Comparison of ENCODE assay signal across 9 cellular contexts in genomic region chr6:11143394-11144371, GRCh38. TPM values are rescaled to one million over a fixed set of nuclear protein-coding genes. Genes with fewer than 3 reads are reported as not detected.
DNase-seq lines count a peak whose midpoint lies in the region; ATAC-seq, FAIRE-seq and TF ChIP-seq lines count a peak whose summit lies in the region.
"Had no signal": no experiment of that assay in that cellular context is flagged by ENCODE, and none has a peak within 500 bp of the region (broad histone marks: within the 10 kb centered on the region; RNA-seq: fewer than 3 reads in every experiment).

No MANE protein-coding gene starts in this region.

- TF ChIP-seq EP300 in HepG2 (IDR thresholded peaks at IDR 0.05; ENCODE audit: low read depth in 2 of 2, low read length in 2 of 2): peak; percentile 34 to 68; a peak in 2 of 4 replicates
- peak; percentile 77; the same call in 1 of the 2 replicates for TF ChIP-seq EP300 in HepG2 (CRISPR knock-in tag; IDR thresholded peaks at IDR 0.05; ENCODE audit: borderline replicate concordance)

- H3K4me2 ChIP-seq in HepG2 (ENCODE audit: low read depth, low read length): peak overlapping the region; percentile 41
- no peak overlapping the region for H3K4me2 ChIP-seq in MM.1S (ENCODE audit: low read depth, low read length)

- WGBS in HepG2 (ENCODE audit: low lambda C conversion rate): 36% methylated on average over 10 of the region's 10 CpGs

- TF ChIP-seq POLR2A in HepG2 (IDR thresholded peaks at IDR 0.05; ENCODE audit: insufficient read depth in 1 of 2, low read depth in 2 of 2, low read length in 2 of 2): no peak

- H3K4me3 ChIP-seq in HepG2 (replicated peaks in 1 of 3; ENCODE audit: insufficient read depth in 1 of 3, low read depth in 2 of 3, low read length in 3 of 3) (no peak overlapping the region), MM.1S (ENCODE audit: low read length) (no peak overlapping the region)

- TF ChIP-seq CTCF in HepG2 (CRISPR knock-in tag; IDR thresholded peaks at IDR 0.05): peak; percentile 19; the same call in 1 of the 2 replicates
- no peak for TF ChIP-seq CTCF in MM.1S (IDR thresholded peaks at IDR 0.05; ENCODE audit: low read length)

- H3K9ac ChIP-seq in HepG2 (ENCODE audit: insufficient read depth, low read depth, low read length) (no peak overlapping the region), MM.1S (ENCODE audit: low read length) (no peak overlapping the region)

- H3F3A ChIP-seq in MM.1S (ENCODE audit: insufficient read depth, low read length): no peaks in the 10 kb centered on the region

- no peaks in the 10 kb centered on the region for H3K9me2 ChIP-seq in MM.1S (replicated peaks; ENCODE audit: insufficient read depth, low read length)

- in situ Hi-C loops in HepG2 (cut with HindIII; ENCODE audit: extremely low pct_ligation_motif_present, low pct_unique_long_range_greater_than_20kb): loop anchor here (5.0 kb wide), 2 partner anchors 354 to 429 kb away; no protein-coding TSS in a partner anchor

- peak; percentile 81 for FAIRE-seq in HepG2 (lab: Jason Lieb, UNC)

- no peaks in the 10 kb centered on the region for H3K27me3 ChIP-seq in HepG2 (ENCODE audit: control insufficient read depth in 1 of 2, insufficient read depth in 2 of 2, low read length in 2 of 2)
- H3K27me3 ChIP-seq in MM.1S (replicated peaks; ENCODE audit: insufficient read depth, low read length): no peaks in the 10 kb centered on the region

- H2AFZ ChIP-seq in HepG2 (ENCODE audit: low read length): no peak overlapping the region
- H2AFZ ChIP-seq in MM.1S (ENCODE audit: low read length): no peak overlapping the region

- POLR2A ChIA-PET in HepG2 (lab: Yijun Ruan, JAX): no interaction called here

- peak; percentile 35 for DNase-seq in 8988T
- DNase-seq in HT-29 (ENCODE audit: low spot score): peak; percentile 75
- peak; percentile 96 for DNase-seq in amniotic epithelial cell (ENCODE audit: low read depth)
- DNase-seq in HepG2 (ENCODE audit: low spot score): peak; percentile 91
- DNase-seq in T-helper 9 cell: no peak
- DNase-seq in activated gamma-delta T cell (lab: John Stamatoyannopoulos, UW): no peak
- no peak for DNase-seq in MM.1S
- DNase-seq: DMS 273 treated with DMSO at 0.1 percent for 48 hours had no signal

- CTCF ChIA-PET in HepG2 (lab: Yijun Ruan, JAX; ENCODE audit: low intra/inter-chr PET ratio, low total read pairs): interaction anchor here (1.3 to 3.0 kb wide), 5 partner anchors 29 to 432 kb away, joined by 4 to 92 read pairs (median 13); no protein-coding TSS in a partner anchor

- H4K20me1 ChIP-seq in HepG2 (ENCODE audit: insufficient read depth, low read length) (no peaks in the 10 kb centered on the region), MM.1S (ENCODE audit: insufficient read depth, low read length) (no peaks in the 10 kb centered on the region)

- intact Hi-C loops in HepG2 (cut with micrococcal nuclease; ENCODE audit: unreplicated experiment): loop anchor here (1.0 to 10.0 kb wide), 7 partner anchors 29 to 432 kb away; partner anchors contain the start of genes NEDD9 and SMIM13

- H3K79me2 ChIP-seq in HepG2 (ENCODE audit: insufficient read depth, low read length) (no peaks in the 10 kb centered on the region), MM.1S (ENCODE audit: low read length) (no peaks in the 10 kb centered on the region)

- no peaks in the 10 kb centered on the region for H3K36me3 ChIP-seq in HepG2 (replicated peaks in 1 of 2; ENCODE audit: control insufficient read depth in 1 of 2, insufficient read depth in 2 of 2, low read length in 2 of 2)
- H3K36me3 ChIP-seq in MM.1S (replicated peaks; ENCODE audit: insufficient read depth, low read length): no peaks in the 10 kb centered on the region

- BruUV-seq in HepG2 (replicated peaks; lab: Mats Ljungman, UMichigan): no TSS peak

- H3K27ac ChIP-seq in HepG2 (ENCODE audit: extremely low read length, insufficient read depth, low read length) (no peak overlapping the region), MM.1S (ENCODE audit: low read length) (no peak overlapping the region)

- H3K9me3 ChIP-seq in HepG2 (ENCODE audit: low read length): no peaks in the 10 kb centered on the region
- no peaks in the 10 kb centered on the region for H3K9me3 ChIP-seq in MM.1S (replicated peaks; ENCODE audit: insufficient read depth, low read length)

- peak; percentile 91 for ATAC-seq in HepG2
- no peak for ATAC-seq in GM19452 (IDR thresholded peaks at IDR 0.05; ENCODE audit: unreplicated experiment)

- TF ChIP-seq RAD21 in HepG2 (CRISPR knock-in tag; IDR thresholded peaks at IDR 0.05): no peak

- H3K4me1 ChIP-seq in HepG2 (ENCODE audit: insufficient read depth, low read length) (peaks cover 16% of the 10 kb centered on the region), MM.1S (ENCODE audit: low read length) (no peaks in the 10 kb centered on the region)

TF ChIP-seq in HepG2, 621 proteins besides CTCF, POLR2A, EP300 and RAD21 (continues in another document):
- TF ChIP-seq ASH2L (IDR thresholded peaks at IDR 0.05; ENCODE audit: insufficient read length, low read depth, low read length): peak; percentile 48
- TF ChIP-seq NFIB (CRISPR knock-in tag; IDR thresholded peaks at IDR 0.05; ENCODE audit: borderline replicate concordance): no peak
- TF ChIP-seq TRIM24 (CRISPR knock-in tag; IDR thresholded peaks at IDR 0.05): no peak
- TF ChIP-seq KMT2B (CRISPR knock-in tag; IDR thresholded peaks at IDR 0.05): peak; percentile 46; the same call in 1 of the 2 replicates
- TF ChIP-seq HOXA5 (CRISPR knock-in tag; IDR thresholded peaks at IDR 0.05): no peak
- peak; percentile 63; the same call in 1 of the 2 replicates for TF ChIP-seq ETV5 (CRISPR knock-in tag; IDR thresholded peaks at IDR 0.05; ENCODE audit: borderline replicate concordance)

RNA-seq across cellular contexts. Expression of gene ERVFRD-1, which starts 32.2 kb away (rescaled TPM):
- total RNA-seq in HT-29 (2014; rRNA removed; shearing (Covaris generic)): not detected in 2 replicates
- total RNA-seq in HepG2 (2016; rRNA removed; fragmentation: Illumina TruSeq; extraction: Trizol): not detected in 2 replicates
- total RNA-seq in HepG2 (2016; cell fraction: cytosol; rRNA removed; fragmentation: Illumina TruSeq; extraction: Trizol; ENCODE audit: low read depth): not detected in 2 replicates
- total RNA-seq in HepG2 (2016; cell fraction: insoluble cytoplasmic fraction; rRNA removed; fragmentation: Illumina TruSeq; extraction: Trizol): not detected in 2 replicates
- total RNA-seq in HepG2 (2016; cell fraction: membrane; rRNA removed; fragmentation: Illumina TruSeq; extraction: Trizol): not detected in 2 replicates
- total RNA-seq in HepG2 (2016; cell fraction: nucleus; rRNA removed; fragmentation: Illumina TruSeq; extraction: Trizol): not detected in 2 replicates
- polyA plus RNA-seq in HepG2 (2011; rRNA removed): not detected in 2 replicates
- not detected in 2 replicates for polyA plus RNA-seq in HepG2 (2011; cell fraction: cytosol; rRNA removed)
- not detected in 2 replicates for polyA plus RNA-seq in HepG2 (2011; cell fraction: nucleus; rRNA removed)
- polyA plus RNA-seq in HepG2 (2012): 0.07 TPM in 1 of 2 replicates, not detected in the other
- not detected in 2 replicates for polyA plus RNA-seq in HepG2 (2016; cell fraction: cytosol; fragmentation: Illumina TruSeq; extraction: Trizol; ENCODE audit: low read depth)
- polyA plus RNA-seq in HepG2 (2016; cell fraction: insoluble cytoplasmic fraction; fragmentation: Illumina TruSeq; extraction: Trizol; ENCODE audit: low read depth): not detected in 2 replicates
- polyA plus RNA-seq in HepG2 (2016; cell fraction: membrane; fragmentation: Illumina TruSeq; extraction: Trizol; ENCODE audit: low read depth): not detected in 2 replicates
- polyA plus RNA-seq in HepG2 (2016; cell fraction: nucleus; fragmentation: Illumina TruSeq; extraction: Trizol; ENCODE audit: insufficient read depth, low read depth): not detected in 2 replicates
- polyA minus RNA-seq in HepG2 (2011; rRNA and poly(A)+ RNA removed; ENCODE audit: low replicate concordance): not detected in 2 replicates
- not detected in 2 replicates for polyA minus RNA-seq in HepG2 (2011; cell fraction: cytosol; rRNA and poly(A)+ RNA removed)
- not detected in 2 replicates for polyA minus RNA-seq in HepG2 (2011; cell fraction: nucleus; rRNA and poly(A)+ RNA removed)

RNA-seq across cellular contexts. Expression of gene SMIM13, which starts 50.0 kb away (rescaled TPM):
- total RNA-seq in HT-29 (2014; rRNA removed; shearing (Covaris generic)): 4.4 and 6.7 TPM in 2 replicates
- total RNA-seq in HepG2 (2016; rRNA removed; fragmentation: Illumina TruSeq; extraction: Trizol): 9.5 and 10.2 TPM in 2 replicates
- total RNA-seq in HepG2 (2016; cell fraction: cytosol; rRNA removed; fragmentation: Illumina TruSeq; extraction: Trizol; ENCODE audit: low read depth): 7.2 and 7.8 TPM in 2 replicates
- total RNA-seq in HepG2 (2016; cell fraction: insoluble cytoplasmic fraction; rRNA removed; fragmentation: Illumina TruSeq; extraction: Trizol): 8.5 and 9.8 TPM in 2 replicates
- 10.2 and 12.9 TPM in 2 replicates for total RNA-seq in HepG2 (2016; cell fraction: membrane; rRNA removed; fragmentation: Illumina TruSeq; extraction: Trizol)
- total RNA-seq in HepG2 (2016; cell fraction: nucleus; rRNA removed; fragmentation: Illumina TruSeq; extraction: Trizol): 12.8 and 14.5 TPM in 2 replicates
- polyA plus RNA-seq in HepG2 (2011; rRNA removed): 2.5 and 2.7 TPM in 2 replicates
- 1.2 and 1.9 TPM in 2 replicates for polyA plus RNA-seq in HepG2 (2011; cell fraction: cytosol; rRNA removed)
- polyA plus RNA-seq in HepG2 (2011; cell fraction: nucleus; rRNA removed): 1.6 and 2.3 TPM in 2 replicates
- 6.0 and 6.5 TPM in 2 replicates for polyA plus RNA-seq in HepG2 (2012)
- polyA plus RNA-seq in HepG2 (2016; cell fraction: cytosol; fragmentation: Illumina TruSeq; extraction: Trizol; ENCODE audit: low read depth): 11.0 and 14.0 TPM in 2 replicates
- polyA plus RNA-seq in HepG2 (2016; cell fraction: insoluble cytoplasmic fraction; fragmentation: Illumina TruSeq; extraction: Trizol; ENCODE audit: low read depth): 10.4 and 11.8 TPM in 2 replicates
- polyA plus RNA-seq in HepG2 (2016; cell fraction: membrane; fragmentation: Illumina TruSeq; extraction: Trizol; ENCODE audit: low read depth): 13.1 and 14.3 TPM in 2 replicates
- polyA plus RNA-seq in HepG2 (2016; cell fraction: nucleus; fragmentation: Illumina TruSeq; extraction: Trizol; ENCODE audit: insufficient read depth, low read depth): 15.6 and 18.1 TPM in 2 replicates
- polyA minus RNA-seq in HepG2 (2011; rRNA and poly(A)+ RNA removed; ENCODE audit: low replicate concordance): 1.7 and 2.9 TPM in 2 replicates
- polyA minus RNA-seq in HepG2 (2011; cell fraction: cytosol; rRNA and poly(A)+ RNA removed): 2.0 and 5.2 TPM in 2 replicates
- 10.0 and 11.2 TPM in 2 replicates for polyA minus RNA-seq in HepG2 (2011; cell fraction: nucleus; rRNA and poly(A)+ RNA removed)

Comparison
In these comparisons a context has a peak if more than half of its experiments do, and no peak if none do; other contexts are left out.
1. DNase-seq: peak in 8988T (single experiment), HT-29 (single experiment), amniotic epithelial cell (single experiment) and HepG2 (single experiment); none in T-helper 9 cell (single experiment), activated gamma-delta T cell (single experiment) and MM.1S (single experiment).